8 cellular contexts compared by ENCODE assay signal in the genomic region with DNA sequence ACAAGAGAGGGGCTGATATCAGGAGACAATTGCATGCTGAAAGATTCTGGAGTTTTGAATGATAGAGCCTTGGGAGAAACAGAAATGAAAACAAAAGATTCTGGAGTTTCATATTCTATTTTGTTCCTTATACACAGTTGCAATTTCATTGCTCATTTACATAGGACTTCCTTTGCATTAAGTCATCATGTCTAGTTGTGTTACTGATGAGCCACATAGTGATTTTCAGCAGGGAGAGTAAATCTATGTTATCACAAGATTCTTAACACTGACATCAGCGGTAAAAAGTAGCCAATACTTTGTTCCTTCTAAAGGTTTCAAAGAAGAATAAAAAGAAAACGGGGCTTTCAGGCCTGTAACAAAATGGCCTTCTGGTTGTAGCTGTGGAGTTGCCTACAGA. TPM values are rescaled to one million over a fixed set of nuclear protein-coding genes. Genes with fewer than 3 reads are reported as not detected.
A peak's percentile ranks its signal among the peaks of the same experiment; 100 is the strongest.
DNase-seq lines count a peak whose midpoint lies in the region; ATAC-seq and TF ChIP-seq lines count a peak whose summit lies in the region.

No MANE protein-coding gene starts in this region.

- POLR2A ChIA-PET in CD4-positive, alpha-beta T cell (lab: Charles Lee) = interaction anchor here (0.9 kb wide), 1 partner anchor 8 kb away, joined by 3 read pairs; no protein-coding TSS in a partner anchor

- peaks cover 19% of the 10 kb centered on the region for H3K36me3 Mint-ChIP-seq in CD4-positive, alpha-beta T cell (ENCODE audit: low read depth)
- no peaks in the 10 kb centered on the region for H3K36me3 Mint-ChIP-seq in chondrocyte (ENCODE audit: low read depth)

- H3K27ac Mint-ChIP-seq in CD4-positive, alpha-beta T cell = peak overlapping the region; percentile 70
- H3K27ac Mint-ChIP-seq in chondrocyte (ENCODE audit: unreplicated experiment) = peak overlapping the region; percentile 89

- no peaks in the 10 kb centered on the region for H3K9me3 Mint-ChIP-seq in CD4-positive, alpha-beta T cell
- H3K9me3 Mint-ChIP-seq in chondrocyte (ENCODE audit: low read depth) = no peaks in the 10 kb centered on the region

- CTCF ChIA-PET in CD4-positive, alpha-beta T cell (lab: Charles Lee) = no interaction called here

- no peak overlapping the region for H3K27ac ChIP-seq in CD4-positive, alpha-beta T cell (ENCODE audit: low read depth, low read length)
- no peak overlapping the region for H3K27ac ChIP-seq in tibial artery

- ATAC-seq in CD4-positive, alpha-beta T cell (ENCODE audit: poor library complexity) = peak; percentile 50
- ATAC-seq in GM19467 (IDR thresholded peaks at IDR 0.05; ENCODE audit: unreplicated experiment) (peak; percentile 48), HG03442 (IDR thresholded peaks at IDR 0.05; ENCODE audit: unreplicated experiment) (peak; percentile 34), GM19328 (IDR thresholded peaks at IDR 0.05; ENCODE audit: unreplicated experiment) (no peak)

- no peaks in the 10 kb centered on the region for H3K27me3 Mint-ChIP-seq in CD4-positive, alpha-beta T cell
- H3K27me3 Mint-ChIP-seq in chondrocyte (ENCODE audit: low read depth) = no peaks in the 10 kb centered on the region

- H3K4me1 ChIP-seq in tibial artery = peaks cover 0 to 98% (median 44%) of the 10 kb centered on the region in 4 donors

- no peaks in the 10 kb centered on the region for H3K36me3 ChIP-seq in tibial artery

- peaks cover 74% of the 10 kb centered on the region for H3K4me1 Mint-ChIP-seq in CD4-positive, alpha-beta T cell (ENCODE audit: low read depth)
- peaks cover 76% of the 10 kb centered on the region for H3K4me1 Mint-ChIP-seq in chondrocyte (ENCODE audit: low read depth)

- H3K4me3 ChIP-seq in tibial artery = no peak overlapping the region

- no peaks in the 10 kb centered on the region for H3K9me3 ChIP-seq in CD4-positive, alpha-beta T cell (ENCODE audit: control insufficient read depth, low read length)
- no peaks in the 10 kb centered on the region for H3K9me3 ChIP-seq in tibial artery

- TF ChIP-seq CTCF in CD4-positive, alpha-beta T cell (IDR thresholded peaks at IDR 0.05) = no peak
- no peak for TF ChIP-seq CTCF in chondrocyte (IDR thresholded peaks at IDR 0.05)
- no peak for TF ChIP-seq CTCF in tibial artery (IDR thresholded peaks at IDR 0.05)

- no peak for DNase-seq in CD4-positive, alpha-beta T cell
- DNase-seq in chondrocyte (ENCODE audit: low spot score) = no peak
- DNase-seq in AG08395 (ENCODE audit: low spot score) = no peak
- no peak for DNase-seq in tibial artery
- DNase-seq in HUDEP-2 (lab: John Stamatoyannopoulos, UW; ENCODE audit: unreplicated experiment in 76 of 76) = no peak

- intact Hi-C loops in CD4-positive, alpha-beta T cell (cut with DNase I, micrococcal nuclease) = no loop called here
- intact Hi-C loops in tibial artery (cut with DNase I; ENCODE audit: low total_unique reads) = no loop called here

- H3K27me3 ChIP-seq in CD4-positive, alpha-beta T cell (ENCODE audit: control insufficient read depth, insufficient read depth, low read length) = no peaks in the 10 kb centered on the region
- no peaks in the 10 kb centered on the region for H3K27me3 ChIP-seq in tibial artery

- H3K4me3 Mint-ChIP-seq in CD4-positive, alpha-beta T cell = peak overlapping the region; percentile 66
- no peak overlapping the region for H3K4me3 Mint-ChIP-seq in chondrocyte (ENCODE audit: unreplicated experiment)

RNA-seq across cellular contexts. Expression of gene ADAM17, which starts 7.1 kb away (rescaled TPM):
- 10 to 100 TPM; 21.4 to 21.6 TPM for total RNA-seq in CD4-positive, alpha-beta T cell
- 25.2 to 31.4 TPM (median 30.0 TPM) in 3 replicates for total RNA-seq in chondrocyte
